2 cellular contexts compared by ENCODE assay signal in the genomic region with DNA sequence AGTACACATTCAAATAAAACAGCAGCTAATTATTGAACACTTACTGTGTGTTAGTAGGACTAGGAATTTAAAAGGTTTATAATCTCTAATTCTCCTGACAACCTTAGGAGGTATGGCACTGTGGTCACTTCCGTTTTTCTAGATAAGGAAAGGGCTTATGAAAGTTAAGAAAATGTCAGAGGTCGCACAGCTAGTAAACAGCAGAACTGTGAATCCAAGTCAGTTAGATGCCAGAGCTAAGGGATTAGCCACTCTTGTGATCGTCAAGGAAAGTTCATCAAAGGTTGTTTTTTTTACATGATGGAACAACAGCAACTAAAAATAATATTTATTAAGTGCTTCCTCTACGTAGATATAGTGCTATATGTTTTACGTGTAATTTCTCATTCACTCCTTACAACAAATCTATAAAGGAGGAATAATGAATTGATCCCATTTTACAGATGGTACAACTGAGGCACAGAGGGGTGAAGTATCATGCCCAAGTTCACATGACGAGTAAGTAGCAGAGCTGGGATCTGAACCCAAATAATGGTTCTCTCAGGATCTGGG.
TF ChIP-seq lines count a peak whose summit lies in the region.

No MANE protein-coding gene starts in this region.

TF ChIP-seq in K562, 482 proteins besides CTCF, POLR2A, EP300 and RAD21 (continues in another document):
- TF ChIP-seq NR2C1 (IDR thresholded peaks at IDR 0.05), result peak; percentile 84
- TF ChIP-seq NR2C1 (tag; IDR thresholded peaks at IDR 0.05), result peak; percentile 90
- peak; percentile 82 for TF ChIP-seq RBM25 (IDR thresholded peaks at IDR 0.05; ENCODE audit: low read depth, low read length, severe bottlenecking)
- TF ChIP-seq NR2C2 (CRISPR knock-in tag; IDR thresholded peaks at IDR 0.05), result no peak
- TF ChIP-seq NR2C2 (tag; IDR thresholded peaks at IDR 0.05), result peak; percentile 91
- TF ChIP-seq ZFP1 (CRISPR knock-in tag; IDR thresholded peaks at IDR 0.05), result no peak
- peak; percentile 79 for TF ChIP-seq ESRRA (IDR thresholded peaks at IDR 0.05; ENCODE audit: borderline replicate concordance, low read depth)
- no peak for TF ChIP-seq ZKSCAN8 (CRISPR knock-in tag; IDR thresholded peaks at IDR 0.05)
- peak; percentile 56 for TF ChIP-seq TCF3 (CRISPR knock-in tag; IDR thresholded peaks at IDR 0.05)
- TF ChIP-seq FOSL1 (tag; conservative IDR thresholded peaks at IDR 0.05), result 0 out of 2 replicates have a peak, but pooled peaks have one; percentile 28
- TF ChIP-seq HDAC1 (IDR thresholded peaks at IDR 0.05), result no peak
- TF ChIP-seq BACH1 (tag; IDR thresholded peaks at IDR 0.05), result 0 out of 2 replicates have a peak, but pooled peaks have one; percentile 28
- TF ChIP-seq RBM34 (IDR thresholded peaks at IDR 0.05; ENCODE audit: borderline replicate concordance, insufficient read depth, low read length), result no peak
- TF ChIP-seq ADNP (tag; IDR thresholded peaks at IDR 0.05), result peak; percentile 94
- TF ChIP-seq SMARCA5 (IDR thresholded peaks at IDR 0.05), result no peak; the same call in 1 of the 2 replicates
- TF ChIP-seq, protein P1, sequence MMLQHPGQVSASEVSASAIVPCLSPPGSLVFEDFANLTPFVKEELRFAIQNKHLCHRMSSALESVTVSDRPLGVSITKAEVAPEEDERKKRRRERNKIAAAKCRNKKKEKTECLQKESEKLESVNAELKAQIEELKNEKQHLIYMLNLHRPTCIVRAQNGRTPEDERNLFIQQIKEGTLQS (IDR thresholded peaks at IDR 0.05), result peak; percentile 18; the same call in 1 of the 2 replicates
- TF ChIP-seq, protein P1 (CRISPR knock-in tag; conservative IDR thresholded peaks at IDR 0.05), result no peak
- TF ChIP-seq, protein P2, sequence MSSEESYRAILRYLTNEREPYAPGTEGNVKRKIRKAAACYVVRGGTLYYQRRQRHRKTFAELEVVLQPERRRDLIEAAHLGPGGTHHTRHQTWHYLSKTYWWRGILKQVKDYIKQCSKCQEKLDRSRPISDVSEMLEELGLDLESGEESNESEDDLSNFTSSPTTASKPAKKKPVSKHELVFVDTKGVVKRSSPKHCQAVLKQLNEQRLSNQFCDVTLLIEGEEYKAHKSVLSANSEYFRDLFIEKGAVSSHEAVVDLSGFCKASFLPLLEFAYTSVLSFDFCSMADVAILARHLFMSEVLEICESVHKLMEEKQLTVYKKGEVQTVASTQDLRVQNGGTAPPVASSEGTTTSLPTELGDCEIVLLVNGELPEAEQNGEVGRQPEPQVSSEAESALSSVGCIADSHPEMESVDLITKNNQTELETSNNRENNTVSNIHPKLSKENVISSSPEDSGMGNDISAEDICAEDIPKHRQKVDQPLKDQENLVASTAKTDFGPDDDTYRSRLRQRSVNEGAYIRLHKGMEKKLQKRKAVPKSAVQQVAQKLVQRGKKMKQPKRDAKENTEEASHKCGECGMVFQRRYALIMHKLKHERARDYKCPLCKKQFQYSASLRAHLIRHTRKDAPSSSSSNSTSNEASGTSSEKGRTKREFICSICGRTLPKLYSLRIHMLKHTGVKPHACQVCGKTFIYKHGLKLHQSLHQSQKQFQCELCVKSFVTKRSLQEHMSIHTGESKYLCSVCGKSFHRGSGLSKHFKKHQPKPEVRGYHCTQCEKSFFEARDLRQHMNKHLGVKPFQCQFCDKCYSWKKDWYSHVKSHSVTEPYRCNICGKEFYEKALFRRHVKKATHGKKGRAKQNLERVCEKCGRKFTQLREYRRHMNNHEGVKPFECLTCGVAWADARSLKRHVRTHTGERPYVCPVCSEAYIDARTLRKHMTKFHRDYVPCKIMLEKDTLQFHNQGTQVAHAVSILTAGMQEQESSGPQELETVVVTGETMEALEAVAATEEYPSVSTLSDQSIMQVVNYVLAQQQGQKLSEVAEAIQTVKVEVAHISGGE (CRISPR knock-in tag; IDR thresholded peaks at IDR 0.05), result no peak
- no peak for TF ChIP-seq RB1 (IDR thresholded peaks at IDR 0.05; ENCODE audit: low read depth)
- peak; percentile 84 for TF ChIP-seq DPF2 (IDR thresholded peaks at IDR 0.05)
- 0 out of 2 replicates have a peak, but pooled peaks have one; percentile 41 for TF ChIP-seq CEBPB (tag; IDR thresholded peaks at IDR 0.05)
- TF ChIP-seq, protein P3, sequence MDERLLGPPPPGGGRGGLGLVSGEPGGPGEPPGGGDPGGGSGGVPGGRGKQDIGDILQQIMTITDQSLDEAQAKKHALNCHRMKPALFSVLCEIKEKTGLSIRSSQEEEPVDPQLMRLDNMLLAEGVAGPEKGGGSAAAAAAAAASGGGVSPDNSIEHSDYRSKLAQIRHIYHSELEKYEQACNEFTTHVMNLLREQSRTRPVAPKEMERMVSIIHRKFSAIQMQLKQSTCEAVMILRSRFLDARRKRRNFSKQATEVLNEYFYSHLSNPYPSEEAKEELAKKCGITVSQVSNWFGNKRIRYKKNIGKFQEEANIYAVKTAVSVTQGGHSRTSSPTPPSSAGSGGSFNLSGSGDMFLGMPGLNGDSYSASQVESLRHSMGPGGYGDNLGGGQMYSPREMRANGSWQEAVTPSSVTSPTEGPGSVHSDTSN (CRISPR knock-in tag; IDR thresholded peaks at IDR 0.05; ENCODE audit: low read depth), result no peak
- TF ChIP-seq, protein P3 (tag; conservative IDR thresholded peaks at IDR 0.05; ENCODE audit: low read depth), result no peak
- no peak for TF ChIP-seq ZNF354B (CRISPR knock-in tag; IDR thresholded peaks at IDR 0.05)
- peak; percentile 46; the same call in 1 of the 2 replicates for TF ChIP-seq ELF1 (tag; IDR thresholded peaks at IDR 0.05)
- no peak for TF ChIP-seq GABPB2 (CRISPR knock-in tag; conservative IDR thresholded peaks at IDR 0.05)
- TF ChIP-seq, protein P4, sequence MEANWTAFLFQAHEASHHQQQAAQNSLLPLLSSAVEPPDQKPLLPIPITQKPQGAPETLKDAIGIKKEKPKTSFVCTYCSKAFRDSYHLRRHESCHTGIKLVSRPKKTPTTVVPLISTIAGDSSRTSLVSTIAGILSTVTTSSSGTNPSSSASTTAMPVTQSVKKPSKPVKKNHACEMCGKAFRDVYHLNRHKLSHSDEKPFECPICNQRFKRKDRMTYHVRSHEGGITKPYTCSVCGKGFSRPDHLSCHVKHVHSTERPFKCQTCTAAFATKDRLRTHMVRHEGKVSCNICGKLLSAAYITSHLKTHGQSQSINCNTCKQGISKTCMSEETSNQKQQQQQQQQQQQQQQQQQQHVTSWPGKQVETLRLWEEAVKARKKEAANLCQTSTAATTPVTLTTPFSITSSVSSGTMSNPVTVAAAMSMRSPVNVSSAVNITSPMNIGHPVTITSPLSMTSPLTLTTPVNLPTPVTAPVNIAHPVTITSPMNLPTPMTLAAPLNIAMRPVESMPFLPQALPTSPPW (CRISPR knock-in tag; IDR thresholded peaks at IDR 0.05), result no peak
- peak; percentile 60 for TF ChIP-seq GABPA (tag; conservative IDR thresholded peaks at IDR 0.05; ENCODE audit: low read depth)

TF ChIP-seq in liver, 16 proteins besides CTCF, POLR2A, EP300 and RAD21:
- TF ChIP-seq, protein P5, sequence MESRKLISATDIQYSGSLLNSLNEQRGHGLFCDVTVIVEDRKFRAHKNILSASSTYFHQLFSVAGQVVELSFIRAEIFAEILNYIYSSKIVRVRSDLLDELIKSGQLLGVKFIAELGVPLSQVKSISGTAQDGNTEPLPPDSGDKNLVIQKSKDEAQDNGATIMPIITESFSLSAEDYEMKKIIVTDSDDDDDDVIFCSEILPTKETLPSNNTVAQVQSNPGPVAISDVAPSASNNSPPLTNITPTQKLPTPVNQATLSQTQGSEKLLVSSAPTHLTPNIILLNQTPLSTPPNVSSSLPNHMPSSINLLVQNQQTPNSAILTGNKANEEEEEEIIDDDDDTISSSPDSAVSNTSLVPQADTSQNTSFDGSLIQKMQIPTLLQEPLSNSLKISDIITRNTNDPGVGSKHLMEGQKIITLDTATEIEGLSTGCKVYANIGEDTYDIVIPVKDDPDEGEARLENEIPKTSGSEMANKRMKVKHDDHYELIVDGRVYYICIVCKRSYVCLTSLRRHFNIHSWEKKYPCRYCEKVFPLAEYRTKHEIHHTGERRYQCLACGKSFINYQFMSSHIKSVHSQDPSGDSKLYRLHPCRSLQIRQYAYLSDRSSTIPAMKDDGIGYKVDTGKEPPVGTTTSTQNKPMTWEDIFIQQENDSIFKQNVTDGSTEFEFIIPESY (IDR thresholded peaks at IDR 0.05), result no peak
- TF ChIP-seq, protein P1 (IDR thresholded peaks at IDR 0.05), result no peak
- no peak for TF ChIP-seq JUND (IDR thresholded peaks at IDR 0.05)
- peak; percentile 37 to 55 for TF ChIP-seq RXRA (IDR thresholded peaks at IDR 0.05)
- no peak for TF ChIP-seq HNF4G (IDR thresholded peaks at IDR 0.05)
- TF ChIP-seq GABPA (IDR thresholded peaks at IDR 0.05 in 1 of 2, conservative IDR thresholded peaks at IDR 0.05 in 1 of 2), result no peak
- peak in 1 of 2 donors; percentile 6 for TF ChIP-seq HNF4A (conservative IDR thresholded peaks at IDR 0.05)
- no peak for TF ChIP-seq TAF1 (conservative IDR thresholded peaks at IDR 0.05)
- TF ChIP-seq FOXA1 (IDR thresholded peaks at IDR 0.05), result peak; percentile 4
- TF ChIP-seq, protein P6, sequence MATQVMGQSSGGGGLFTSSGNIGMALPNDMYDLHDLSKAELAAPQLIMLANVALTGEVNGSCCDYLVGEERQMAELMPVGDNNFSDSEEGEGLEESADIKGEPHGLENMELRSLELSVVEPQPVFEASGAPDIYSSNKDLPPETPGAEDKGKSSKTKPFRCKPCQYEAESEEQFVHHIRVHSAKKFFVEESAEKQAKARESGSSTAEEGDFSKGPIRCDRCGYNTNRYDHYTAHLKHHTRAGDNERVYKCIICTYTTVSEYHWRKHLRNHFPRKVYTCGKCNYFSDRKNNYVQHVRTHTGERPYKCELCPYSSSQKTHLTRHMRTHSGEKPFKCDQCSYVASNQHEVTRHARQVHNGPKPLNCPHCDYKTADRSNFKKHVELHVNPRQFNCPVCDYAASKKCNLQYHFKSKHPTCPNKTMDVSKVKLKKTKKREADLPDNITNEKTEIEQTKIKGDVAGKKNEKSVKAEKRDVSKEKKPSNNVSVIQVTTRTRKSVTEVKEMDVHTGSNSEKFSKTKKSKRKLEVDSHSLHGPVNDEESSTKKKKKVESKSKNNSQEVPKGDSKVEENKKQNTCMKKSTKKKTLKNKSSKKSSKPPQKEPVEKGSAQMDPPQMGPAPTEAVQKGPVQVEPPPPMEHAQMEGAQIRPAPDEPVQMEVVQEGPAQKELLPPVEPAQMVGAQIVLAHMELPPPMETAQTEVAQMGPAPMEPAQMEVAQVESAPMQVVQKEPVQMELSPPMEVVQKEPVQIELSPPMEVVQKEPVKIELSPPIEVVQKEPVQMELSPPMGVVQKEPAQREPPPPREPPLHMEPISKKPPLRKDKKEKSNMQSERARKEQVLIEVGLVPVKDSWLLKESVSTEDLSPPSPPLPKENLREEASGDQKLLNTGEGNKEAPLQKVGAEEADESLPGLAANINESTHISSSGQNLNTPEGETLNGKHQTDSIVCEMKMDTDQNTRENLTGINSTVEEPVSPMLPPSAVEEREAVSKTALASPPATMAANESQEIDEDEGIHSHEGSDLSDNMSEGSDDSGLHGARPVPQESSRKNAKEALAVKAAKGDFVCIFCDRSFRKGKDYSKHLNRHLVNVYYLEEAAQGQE (IDR thresholded peaks at IDR 0.05), result no peak
- TF ChIP-seq NR2F2 (IDR thresholded peaks at IDR 0.05), result peak; percentile 71
- TF ChIP-seq, protein P7, sequence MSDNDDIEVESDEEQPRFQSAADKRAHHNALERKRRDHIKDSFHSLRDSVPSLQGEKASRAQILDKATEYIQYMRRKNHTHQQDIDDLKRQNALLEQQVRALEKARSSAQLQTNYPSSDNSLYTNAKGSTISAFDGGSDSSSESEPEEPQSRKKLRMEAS (IDR thresholded peaks at IDR 0.05), result no peak
TF ChIP-seq in liver: peak in this region for 4.
